In genomic region chr13:28031220-28031903, GRCh38 we compare ENCODE assay signal across 14 cellular contexts. TPM values are rescaled to one million over a fixed set of nuclear protein-coding genes. Genes with fewer than 3 reads are reported as not detected.
A peak's percentile ranks its signal among the peaks of the same experiment; 100 is the strongest.
DNase-seq lines count a peak whose midpoint lies in the region; ATAC-seq and TF ChIP-seq lines count a peak whose summit lies in the region.
"Had no signal": no experiment of that assay in that cellular context is flagged by ENCODE, and none has a peak within 500 bp of the region (broad histone marks: within the 10 kb centered on the region; RNA-seq: fewer than 3 reads in every experiment).

No MANE protein-coding gene starts in this region.

- peak overlapping the region in 1 of 10 donors; percentile 14 for H3K27ac ChIP-seq in heart right ventricle
- H3K27ac ChIP-seq in gastrocnemius medialis: no peak overlapping the region
- no peak overlapping the region for H3K27ac ChIP-seq in H9 (ENCODE audit: insufficient read length, low read depth, low read length)
- no peak overlapping the region for H3K27ac ChIP-seq in testis
- H3K27ac ChIP-seq: psoas muscle, uterus had no signal

- DNase-seq in Kasumi-1 (lab: John Stamatoyannopoulos, UW) (peak; percentile 47 to 51), heart right ventricle (peak; percentile 16 to 28), gastrocnemius medialis (peak; percentile 12 to 24), H9 (no peak), testis (no peak), endothelial cell (ENCODE audit: low spot score) (no peak)
- DNase-seq: DMS79 treated with DMSO at 0.1 percent for 48 hours, NCI-H2171 treated with DMSO at 0.1 percent for 48 hours, psoas muscle, uterus had no signal

- no peak overlapping the region for H2BK5ac ChIP-seq in H9 (ENCODE audit: insufficient read length, low read length)

- H3K14ac ChIP-seq in H9 (ENCODE audit: insufficient read depth, low read length): no peak overlapping the region

- no peak overlapping the region for H2BK120ac ChIP-seq in H9 (ENCODE audit: low read depth, low read length, poor library complexity, severe bottlenecking)

- no peak overlapping the region for H3K4ac ChIP-seq in H9 (ENCODE audit: low read depth, low read length)

- H2AFZ ChIP-seq in H9 (ENCODE audit: low read length): no peak overlapping the region

- H3K27me3 ChIP-seq in heart right ventricle: peaks cover 0 to 43% (median 4%) of the 10 kb centered on the region in 7 donors
- H3K27me3 ChIP-seq in gastrocnemius medialis: no peaks in the 10 kb centered on the region
- no peaks in the 10 kb centered on the region for H3K27me3 ChIP-seq in H9 (ENCODE audit: insufficient read depth, low read length)
- H3K27me3 ChIP-seq in testis: no peaks in the 10 kb centered on the region
- H3K27me3 ChIP-seq: uterus had no signal

- TF ChIP-seq CTCF in heart right ventricle (IDR thresholded peaks at IDR 0.05) (no peak), gastrocnemius medialis (IDR thresholded peaks at IDR 0.05 in 4 of 5, conservative IDR thresholded peaks at IDR 0.05 in 1 of 5) (no peak), H9 (conservative IDR thresholded peaks at IDR 0.05) (no peak), testis (IDR thresholded peaks at IDR 0.05) (no peak), endothelial cell (IDR thresholded peaks at IDR 0.05; ENCODE audit: unreplicated experiment) (no peak)

- ATAC-seq in GM18868 (IDR thresholded peaks at IDR 0.05; ENCODE audit: unreplicated experiment) (peak; percentile 60), heart right ventricle (peak in 6 of 8 donors; percentile 42 to 63 (median 56)), gastrocnemius medialis (no peak), HG03520 (IDR thresholded peaks at IDR 0.05; ENCODE audit: unreplicated experiment) (no peak)
- ATAC-seq: psoas muscle had no signal

- TF ChIP-seq POLR2A in gastrocnemius medialis (IDR thresholded peaks at IDR 0.05) (no peak), testis (IDR thresholded peaks at IDR 0.05) (no peak)

- H3T11ph ChIP-seq in H9 (ENCODE audit: low read length): no peak overlapping the region

- no peaks in the 10 kb centered on the region for H3K23me2 ChIP-seq in H9 (ENCODE audit: insufficient read length, low read depth, low read length, poor library complexity, severe bottlenecking)

- H4K91ac ChIP-seq in H9 (ENCODE audit: insufficient read length, low read depth, low read length): no peak overlapping the region

- H3K4me3 ChIP-seq in heart right ventricle: no peak overlapping the region
- no peak overlapping the region for H3K4me3 ChIP-seq in gastrocnemius medialis
- H3K4me3 ChIP-seq in testis: no peak overlapping the region
- H3K4me3 ChIP-seq: psoas muscle, uterus had no signal

- no peak overlapping the region for H2BK15ac ChIP-seq in H9 (ENCODE audit: low read depth, low read length)

- peaks cover 5 to 7% of the 10 kb centered on the region in 2 experiments for H3K4me1 Mint-ChIP-seq in H9
- H3K4me1 Mint-ChIP-seq in endothelial cell (ENCODE audit: unreplicated experiment): peaks cover 5% of the 10 kb centered on the region

- H3K4me1 ChIP-seq in heart right ventricle (peaks cover 0 to 20% (median 0%) of the 10 kb centered on the region in 9 donors), gastrocnemius medialis (no peaks in the 10 kb centered on the region), H9 (ENCODE audit: insufficient read depth, low read length) (no peaks in the 10 kb centered on the region), testis (peaks cover 13% of the 10 kb centered on the region)
- H3K4me1 ChIP-seq: psoas muscle, uterus had no signal

- intact Hi-C loops in heart right ventricle (cut with DNase I): no loop called here
- intact Hi-C loops in gastrocnemius medialis (cut with DNase I; ENCODE audit: low total_unique reads): no loop called here
- intact Hi-C loops in testis (cut with DNase I; ENCODE audit: low total_unique reads): no loop called here

- H4K8ac ChIP-seq in H9 (replicated peaks; ENCODE audit: insufficient read length, low read depth, low read length): no peak overlapping the region

- H3K27ac Mint-ChIP-seq in H9: peak overlapping the region in 1 of 3 experiments; percentile 24; a peak in 1 of 7 replicates
- no peak overlapping the region for H3K27ac Mint-ChIP-seq in endothelial cell (ENCODE audit: unreplicated experiment)

- H3K4me2 ChIP-seq in H9 (ENCODE audit: insufficient read depth, insufficient read length, low read length): no peak overlapping the region

- no peak overlapping the region for H3K56ac ChIP-seq in H9 (ENCODE audit: insufficient read length, low read depth, low read length)

- WGBS in heart right ventricle, 2 donors: 87 to 91% methylated on average over 9 to 10 of the region's 10 CpGs
- WGBS in H9 (ENCODE audit: extremely low coverage, insufficient read length, low lambda C conversion rate): no CpG with 5 or more reads among the region's 10 CpGs
- WGBS in testis, 2 donors: 83 to 89% methylated on average over 10 of the region's 10 CpGs

- in situ Hi-C loops in gastrocnemius medialis (cut with MboI; ENCODE audit: low sequenced_read_pairs in 4 of 4): no loop called here

- H2BK12ac ChIP-seq in H9 (ENCODE audit: insufficient read length, low read depth, low read length): no peak overlapping the region

- H2BK20ac ChIP-seq in H9 (ENCODE audit: low read depth, low read length, poor library complexity, severe bottlenecking): no peak overlapping the region

- H3K18ac ChIP-seq in H9 (ENCODE audit: insufficient read length, low read depth, low read length): no peak overlapping the region

- H3K23ac ChIP-seq in H9 (ENCODE audit: insufficient read length, low read depth, low read length): no peak overlapping the region

- no peaks in the 10 kb centered on the region for H3K79me2 ChIP-seq in H9 (ENCODE audit: insufficient read depth, low read length)

- H3K36me3 Mint-ChIP-seq in H9 (ENCODE audit: insufficient read depth in 1 of 3, low read depth in 3 of 3): no peaks in the 10 kb centered on the region
- H3K36me3 Mint-ChIP-seq in endothelial cell (ENCODE audit: low read depth, unreplicated experiment): no peaks in the 10 kb centered on the region

- no peaks in the 10 kb centered on the region for H3K9me3 Mint-ChIP-seq in H9
- H3K9me3 Mint-ChIP-seq in endothelial cell (ENCODE audit: unreplicated experiment): no peaks in the 10 kb centered on the region

- H3K79me1 ChIP-seq in H9 (ENCODE audit: insufficient read depth, low read depth, low read length, poor library complexity, severe bottlenecking): no peaks in the 10 kb centered on the region

- no peak overlapping the region for H3K9ac ChIP-seq in H9 (ENCODE audit: extremely low read depth, insufficient read length, low read length)

- peaks cover 7% of the 10 kb centered on the region for H3K27me3 Mint-ChIP-seq in H9 (ENCODE audit: low read depth)
- no peaks in the 10 kb centered on the region for H3K27me3 Mint-ChIP-seq in endothelial cell (ENCODE audit: unreplicated experiment)

- no peaks in the 10 kb centered on the region for H3K36me3 ChIP-seq in heart right ventricle
- no peaks in the 10 kb centered on the region for H3K36me3 ChIP-seq in gastrocnemius medialis
- no peaks in the 10 kb centered on the region for H3K36me3 ChIP-seq in testis (ENCODE audit: low read depth, missing control alignments)
- H3K36me3 ChIP-seq: uterus had no signal

- H3K4me3 Mint-ChIP-seq in H9 (no peak overlapping the region), endothelial cell (ENCODE audit: unreplicated experiment) (no peak overlapping the region)

- no peak overlapping the region for H4K5ac ChIP-seq in H9 (ENCODE audit: insufficient read length, low read depth, low read length)

- H2AK5ac ChIP-seq in H9 (ENCODE audit: insufficient read length, low read length): no peak overlapping the region

- H3K9me3 ChIP-seq in heart right ventricle (no peaks in the 10 kb centered on the region), gastrocnemius medialis (no peaks in the 10 kb centered on the region), H9 (ENCODE audit: control insufficient read depth, low read depth, low read length) (no peaks in the 10 kb centered on the region), testis (no peaks in the 10 kb centered on the region)
- H3K9me3 ChIP-seq: psoas muscle, uterus had no signal

- H4K20me1 ChIP-seq in H9 (ENCODE audit: control insufficient read depth, insufficient read depth, insufficient read length): no peaks in the 10 kb centered on the region

RNA-seq across cellular contexts. Expression of gene URAD, which starts 42.9 kb away (rescaled TPM):
- not detected for total RNA-seq in heart right ventricle
- under 1 TPM in 1 of 2 donors, not detected in 1; 0.07 TPM for polyA plus RNA-seq in heart right ventricle
- not detected for total RNA-seq in gastrocnemius medialis
- not detected in 2 replicates for total RNA-seq in H9 (2021)
- total RNA-seq in testis: 1 to 10 TPM in 1 of 2 donors, under 1 TPM in 1; 0.87 to 1.6 TPM
- not detected for polyA plus RNA-seq in testis (ENCODE audit: insufficient read depth, low read depth, low replicate concordance)
- not detected for total RNA-seq in endothelial cell (ENCODE audit: unreplicated experiment)
- total RNA-seq: psoas muscle, SK-MEL-5, uterus had no signal
- polyA plus RNA-seq: esophagus, psoas muscle had no signal

Comparison
In these comparisons a context has a peak if more than half of its experiments do, and no peak if none do; other contexts are left out.
1. ATAC-seq: peak in GM18868 (single experiment) and heart right ventricle (6 of 8); none in gastrocnemius medialis (0 of 2) and HG03520 (single experiment).
2. DNase-seq: peak in Kasumi-1 (2 of 2), heart right ventricle (2 of 2) and gastrocnemius medialis (2 of 2); none in H9 (single experiment), testis (single experiment) and endothelial cell (single experiment).